ENCODE assay signal across 1 cellular context in genomic region chr18:48828713-48829442, GRCh38.
TF ChIP-seq lines count a peak whose summit lies in the region.

No MANE protein-coding gene starts in this region.

TF ChIP-seq in HEK293, 187 proteins besides CTCF, POLR2A, EP300 and RAD21 (continued from another document):
- TF ChIP-seq KLF8 (tag by site-specific recombination; IDR thresholded peaks at IDR 0.05): no peak
- peak; percentile 91 for TF ChIP-seq ZIC2 (tag by site-specific recombination; IDR thresholded peaks at IDR 0.05)
- no peak for TF ChIP-seq ZNF768 (tag by site-specific recombination; IDR thresholded peaks at IDR 0.05)
- TF ChIP-seq GLIS2 (tag by site-specific recombination; IDR thresholded peaks at IDR 0.05): peak; percentile 87
- TF ChIP-seq ZNF426 (tag by site-specific recombination; IDR thresholded peaks at IDR 0.05): no peak
- no peak for TF ChIP-seq ZBTB21 (tag by site-specific recombination; IDR thresholded peaks at IDR 0.05)
- peak; percentile 75 for TF ChIP-seq ZBTB20 (tag by site-specific recombination; IDR thresholded peaks at IDR 0.05)
- no peak for TF ChIP-seq AEBP2 (tag by site-specific recombination; IDR thresholded peaks at IDR 0.05; ENCODE audit: borderline replicate concordance)
- TF ChIP-seq ZNF10 (tag by site-specific recombination; IDR thresholded peaks at IDR 0.05): peak; percentile 79
- TF ChIP-seq ZNF211 (tag by site-specific recombination; IDR thresholded peaks at IDR 0.05; ENCODE audit: low read depth): no peak
- peak; percentile 74; the same call in 1 of the 2 replicates for TF ChIP-seq KLF7 (tag by site-specific recombination; IDR thresholded peaks at IDR 0.05; ENCODE audit: borderline replicate concordance)
- TF ChIP-seq ZNF488 (tag by site-specific recombination; IDR thresholded peaks at IDR 0.05): no peak
- TF ChIP-seq ZNF324 (tag by site-specific recombination; IDR thresholded peaks at IDR 0.05): no peak
- no peak for TF ChIP-seq ZNF747 (tag by site-specific recombination; IDR thresholded peaks at IDR 0.05)
- no peak for TF ChIP-seq ZNF776 (tag by site-specific recombination; IDR thresholded peaks at IDR 0.05; ENCODE audit: borderline replicate concordance)
- peak; percentile 67 for TF ChIP-seq PRDM6 (tag by site-specific recombination; IDR thresholded peaks at IDR 0.05)
- TF ChIP-seq ZNF26 (tag by site-specific recombination; IDR thresholded peaks at IDR 0.05): no peak
- peak; percentile 77 for TF ChIP-seq ZNF423 (tag by site-specific recombination; IDR thresholded peaks at IDR 0.05)
- TF ChIP-seq ZNF692 (tag by site-specific recombination; IDR thresholded peaks at IDR 0.05): peak; percentile 80; the same call in 1 of the 2 replicates
- TF ChIP-seq ZNF2 (tag by site-specific recombination; IDR thresholded peaks at IDR 0.05): no peak
- TF ChIP-seq IKZF3 (tag by site-specific recombination; IDR thresholded peaks at IDR 0.05): no peak
- TF ChIP-seq PRDM10 (tag by site-specific recombination; IDR thresholded peaks at IDR 0.05): peak; percentile 14; the same call in 1 of the 2 replicates
- peak; percentile 13 for TF ChIP-seq ZBTB26 (tag by site-specific recombination; optimal IDR thresholded peaks at IDR 0.05)
